In the genomic region with DNA sequence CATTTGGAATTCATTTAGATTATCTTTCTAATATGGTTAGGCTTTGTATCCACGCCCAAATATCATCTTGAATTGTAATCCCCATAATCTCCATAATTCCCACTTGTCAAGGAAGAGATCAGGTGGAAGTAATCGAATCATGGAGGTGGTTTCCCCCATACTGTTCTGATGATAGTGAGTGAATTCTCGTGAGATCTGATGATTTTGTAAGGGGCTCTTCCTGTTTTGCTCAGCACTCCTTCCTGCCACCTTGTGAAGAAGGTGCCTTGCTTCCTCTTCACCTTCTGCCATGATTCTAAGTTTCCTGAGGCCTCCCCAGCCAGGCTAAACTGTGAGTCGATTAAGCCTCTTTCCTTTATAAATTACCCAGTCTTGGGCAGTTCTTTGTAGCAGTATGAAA, we compare ENCODE assay signal across 1 cellular context.
TF ChIP-seq lines count a peak whose summit lies in the region.

No MANE protein-coding gene starts in this region.

TF ChIP-seq in GM12878, 131 proteins besides CTCF, POLR2A, EP300 and RAD21 (continued from another document):
- TF ChIP-seq PKNOX1 (IDR thresholded peaks at IDR 0.05) = no peak
- TF ChIP-seq, protein P1, sequence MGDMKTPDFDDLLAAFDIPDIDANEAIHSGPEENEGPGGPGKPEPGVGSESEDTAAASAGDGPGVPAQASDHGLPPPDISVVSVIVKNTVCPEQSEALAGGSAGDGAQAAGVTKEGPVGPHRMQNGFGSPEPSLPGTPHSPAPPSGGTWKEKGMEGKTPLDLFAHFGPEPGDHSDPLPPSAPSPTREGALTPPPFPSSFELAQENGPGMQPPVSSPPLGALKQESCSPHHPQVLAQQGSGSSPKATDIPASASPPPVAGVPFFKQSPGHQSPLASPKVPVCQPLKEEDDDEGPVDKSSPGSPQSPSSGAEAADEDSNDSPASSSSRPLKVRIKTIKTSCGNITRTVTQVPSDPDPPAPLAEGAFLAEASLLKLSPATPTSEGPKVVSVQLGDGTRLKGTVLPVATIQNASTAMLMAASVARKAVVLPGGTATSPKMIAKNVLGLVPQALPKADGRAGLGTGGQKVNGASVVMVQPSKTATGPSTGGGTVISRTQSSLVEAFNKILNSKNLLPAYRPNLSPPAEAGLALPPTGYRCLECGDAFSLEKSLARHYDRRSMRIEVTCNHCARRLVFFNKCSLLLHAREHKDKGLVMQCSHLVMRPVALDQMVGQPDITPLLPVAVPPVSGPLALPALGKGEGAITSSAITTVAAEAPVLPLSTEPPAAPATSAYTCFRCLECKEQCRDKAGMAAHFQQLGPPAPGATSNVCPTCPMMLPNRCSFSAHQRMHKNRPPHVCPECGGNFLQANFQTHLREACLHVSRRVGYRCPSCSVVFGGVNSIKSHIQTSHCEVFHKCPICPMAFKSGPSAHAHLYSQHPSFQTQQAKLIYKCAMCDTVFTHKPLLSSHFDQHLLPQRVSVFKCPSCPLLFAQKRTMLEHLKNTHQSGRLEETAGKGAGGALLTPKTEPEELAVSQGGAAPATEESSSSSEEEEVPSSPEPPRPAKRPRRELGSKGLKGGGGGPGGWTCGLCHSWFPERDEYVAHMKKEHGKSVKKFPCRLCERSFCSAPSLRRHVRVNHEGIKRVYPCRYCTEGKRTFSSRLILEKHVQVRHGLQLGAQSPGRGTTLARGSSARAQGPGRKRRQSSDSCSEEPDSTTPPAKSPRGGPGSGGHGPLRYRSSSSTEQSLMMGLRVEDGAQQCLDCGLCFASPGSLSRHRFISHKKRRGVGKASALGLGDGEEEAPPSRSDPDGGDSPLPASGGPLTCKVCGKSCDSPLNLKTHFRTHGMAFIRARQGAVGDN (IDR thresholded peaks at IDR 0.05) = no peak
- no peak for TF ChIP-seq ESRRA (IDR thresholded peaks at IDR 0.05; ENCODE audit: low read length)
- no peak for TF ChIP-seq MYC (IDR thresholded peaks at IDR 0.05; ENCODE audit: insufficient read depth, insufficient read length, insufficient replicate concordance, low read length, severe bottlenecking)
- TF ChIP-seq HCFC1 (IDR thresholded peaks at IDR 0.05; ENCODE audit: low read length) = no peak
